ENCODE assay signal across 19 cellular contexts in genomic region chr6:148466158-148466557, GRCh38.
DNase-seq lines count a peak whose midpoint lies in the region; ATAC-seq and TF ChIP-seq lines count a peak whose summit lies in the region.
"Had no signal": no experiment of that assay in that cellular context is flagged by ENCODE, and none has a peak within 500 bp of the region (broad histone marks: within the 10 kb centered on the region; RNA-seq: fewer than 3 reads in every experiment).

No MANE protein-coding gene starts in this region.

- H3K9me3 Mint-ChIP-seq in Calu3 (ENCODE audit: low read depth, unreplicated experiment), result no peaks in the 10 kb centered on the region
- no peaks in the 10 kb centered on the region for H3K9me3 Mint-ChIP-seq in WTC11
- H3K9me3 Mint-ChIP-seq in stimulated activated effector memory CD8-positive, alpha-beta T cell treated with anti-CD3 and anti-CD28 coated beads, Interleukin-12 subunit alpha, Interleukin-12 subunit beta, amount 100 ng/mL, for 72 hours, result no peaks in the 10 kb centered on the region
- H3K9me3 Mint-ChIP-seq: natural killer cell treated with Interleukin-12 subunit alpha and Interleukin-12 subunit beta and Interleukin-15 and Interleukin-18, amount 100 ng/mL, for 72 hours; stimulated activated naive CD8-positive, alpha-beta T cell treated with anti-CD3 and anti-CD28 coated beads, Interleukin-15, Interleukin-2, amounts not matched to agents 100 ng/mL and 50 ng/mL, for 24 hours had no signal

- H3K27me3 Mint-ChIP-seq in Calu3 (ENCODE audit: unreplicated experiment) (no peaks in the 10 kb centered on the region), WTC11 (ENCODE audit: low read depth) (no peaks in the 10 kb centered on the region)

- H3K36me3 Mint-ChIP-seq in Calu3 (ENCODE audit: insufficient read depth, unreplicated experiment), result no peaks in the 10 kb centered on the region
- no peaks in the 10 kb centered on the region for H3K36me3 Mint-ChIP-seq in WTC11
- H3K36me3 Mint-ChIP-seq in stimulated activated effector memory CD8-positive, alpha-beta T cell treated with anti-CD3 and anti-CD28 coated beads, Interleukin-12 subunit alpha, Interleukin-12 subunit beta, amount 100 ng/mL, for 72 hours, result no peaks in the 10 kb centered on the region
- H3K36me3 Mint-ChIP-seq: activated naive CD8-positive, alpha-beta T cell; natural killer cell treated with Interleukin-12 subunit alpha and Interleukin-12 subunit beta and Interleukin-15 and Interleukin-18, amount 100 ng/mL, for 72 hours had no signal

- POLR2A ChIA-PET in WTC11 (lab: Charles Lee), result no interaction called here

- intact Hi-C loops in Calu3 (cut with micrococcal nuclease; ENCODE audit: unreplicated experiment), result loop anchor here (10.0 kb wide), 1 partner anchor 961 kb away; the partner anchor contains the start of gene SAMD5

- H3K4me1 Mint-ChIP-seq in Calu3 (ENCODE audit: low read depth, unreplicated experiment), result peaks cover 24% of the 10 kb centered on the region
- peaks cover 36% of the 10 kb centered on the region for H3K4me1 Mint-ChIP-seq in WTC11
- H3K4me1 Mint-ChIP-seq in stimulated activated effector memory CD8-positive, alpha-beta T cell treated with anti-CD3 and anti-CD28 coated beads, Interleukin-12 subunit alpha, Interleukin-12 subunit beta, amount 100 ng/mL, for 72 hours, result no peaks in the 10 kb centered on the region

- CTCF ChIA-PET in Calu3 (lab: Charles Lee), result no interaction called here
- CTCF ChIA-PET in WTC11 (lab: Charles Lee), result interaction anchor here (0.7 to 2.0 kb wide), 5 partner anchors 9 to 288 kb away, joined by 3 to 6 read pairs (median 6); no protein-coding TSS in a partner anchor

- H3K4me3 Mint-ChIP-seq in Calu3 (ENCODE audit: low read depth, unreplicated experiment), result no peak overlapping the region
- no peak overlapping the region for H3K4me3 Mint-ChIP-seq in WTC11
- no peak overlapping the region for H3K4me3 Mint-ChIP-seq in stimulated activated effector memory CD8-positive, alpha-beta T cell treated with anti-CD3 and anti-CD28 coated beads, Interleukin-12 subunit alpha, Interleukin-12 subunit beta, amount 100 ng/mL, for 72 hours
- H3K4me3 Mint-ChIP-seq: activated naive CD8-positive, alpha-beta T cell; natural killer cell treated with Interleukin-12 subunit alpha and Interleukin-12 subunit beta and Interleukin-15 and Interleukin-18, amount 100 ng/mL, for 72 hours; stimulated activated naive CD8-positive, alpha-beta T cell treated with anti-CD3 and anti-CD28 coated beads, Interleukin-15, Interleukin-2, amounts not matched to agents 100 ng/mL and 50 ng/mL, for 24 hours had no signal

- BruUV-seq in Calu3 (replicated peaks; lab: Mats Ljungman, UMichigan), result no TSS peak

- no peak for ATAC-seq in WTC11
- ATAC-seq in stimulated activated effector memory CD8-positive, alpha-beta T cell treated with anti-CD3 and anti-CD28 coated beads, Interleukin-12 subunit alpha, Interleukin-12 subunit beta, amount 100 ng/mL, for 72 hours, result no peak
- no peak for ATAC-seq in HG03520 (IDR thresholded peaks at IDR 0.05; ENCODE audit: unreplicated experiment)
- ATAC-seq: activated CD4-positive, CD25-positive, alpha-beta regulatory T cell treated with anti-CD3 and anti-CD28 coated beads, Interleukin-2, amount 50 U/mL, for 24 hours; natural killer cell treated with Interleukin-12 subunit alpha and Interleukin-12 subunit beta and Interleukin-15 and Interleukin-18, amount 100 ng/mL, for 72 hours had no signal

- TF ChIP-seq CTCF in Calu3 (IDR thresholded peaks at IDR 0.05; ENCODE audit: unreplicated experiment) (no peak), WTC11 (IDR thresholded peaks at IDR 0.05) (no peak)

- no peak for DNase-seq in Calu3
- no peak for DNase-seq in WTC11 (ENCODE audit: low spot score)
- DNase-seq in kidney glomerular epithelial cell (lab: John Stamatoyannopoulos, UW), result peak; percentile 29
- DNase-seq in stimulated activated effector memory CD8-positive, alpha-beta T cell treated with anti-CD3 and anti-CD28 coated beads, Interleukin-12 subunit alpha, Interleukin-12 subunit beta, amount 100 ng/mL, for 72 hours (ENCODE audit: low spot score in 2 of 2), result no peak
- no peak for DNase-seq in NOMO-1 treated with DMSO at 0.1 percent for 48 hours (lab: John Stamatoyannopoulos, UW; ENCODE audit: unreplicated experiment)
- DNase-seq in effector CD4-positive, alpha-beta T cell, result no peak
- no peak for DNase-seq in DMS79 treated with DMSO at 0.1 percent for 48 hours (lab: John Stamatoyannopoulos, UW)
- DNase-seq: activated CD8-positive, alpha-beta memory T cell treated with anti-CD3 and anti-CD28 coated beads, Interleukin-2, amount 50 U/mL, for 48 hours; cerebellar nuclear complex; DMS79; erythroblast; NCI-H187; NCI-H524; T-helper 1 cell had no signal

- H3K27ac Mint-ChIP-seq in Calu3 (ENCODE audit: unreplicated experiment) (peak overlapping the region; percentile 12), WTC11 (0 out of 2 replicates have a peak overlapping the region, but pooled peaks have one; percentile 9)
- H3K27ac Mint-ChIP-seq in stimulated activated effector memory CD8-positive, alpha-beta T cell treated with anti-CD3 and anti-CD28 coated beads, Interleukin-12 subunit alpha, Interleukin-12 subunit beta, amount 100 ng/mL, for 72 hours, result peak overlapping the region; percentile 6
- H3K27ac Mint-ChIP-seq: activated naive CD8-positive, alpha-beta T cell; natural killer cell treated with Interleukin-12 subunit alpha and Interleukin-12 subunit beta and Interleukin-15 and Interleukin-18, amount 100 ng/mL, for 72 hours; stimulated activated naive CD8-positive, alpha-beta T cell treated with anti-CD3 and anti-CD28 coated beads, Interleukin-15, Interleukin-2, amounts not matched to agents 100 ng/mL and 50 ng/mL, for 24 hours had no signal

TF ChIP-seq in WTC11, 78 proteins besides CTCF, POLR2A, EP300 and RAD21 (continues in another document):
- TF ChIP-seq NR2C2 (CRISPR knock-in tag; IDR thresholded peaks at IDR 0.05) (no peak), NFYB (CRISPR knock-in tag; conservative IDR thresholded peaks at IDR 0.05; ENCODE audit: low read depth) (no peak), ARID4B (CRISPR knock-in tag; IDR thresholded peaks at IDR 0.05; ENCODE audit: borderline replicate concordance) (no peak), E2F5 (CRISPR knock-in tag; IDR thresholded peaks at IDR 0.05) (no peak), RELA (CRISPR knock-in tag; IDR thresholded peaks at IDR 0.05; ENCODE audit: borderline replicate concordance) (no peak), CREB1 (CRISPR knock-in tag; IDR thresholded peaks at IDR 0.05) (no peak), FOXP4 (CRISPR knock-in tag; IDR thresholded peaks at IDR 0.05) (no peak), SMAD3 (CRISPR knock-in tag; IDR thresholded peaks at IDR 0.05; ENCODE audit: borderline replicate concordance) (no peak), ZNF317 (CRISPR knock-in tag; IDR thresholded peaks at IDR 0.05; ENCODE audit: borderline replicate concordance, low read depth) (no peak)
